In genomic region chr1:174466607-174467006, GRCh38 we compare ENCODE assay signal across 27 cellular contexts. TPM values are rescaled to one million over a fixed set of nuclear protein-coding genes. Genes with fewer than 3 reads are reported as not detected.
"Had no signal": no experiment of that assay in that cellular context is flagged by ENCODE, and none has a peak within 500 bp of the region (broad histone marks: within the 10 kb centered on the region; RNA-seq: fewer than 3 reads in every experiment).

No MANE protein-coding gene starts in this region.

- H3K9me3 Mint-ChIP-seq: activated CD8-positive, alpha-beta T cell treated with anti-CD3 and anti-CD28 coated beads for 36 hours; activated naive CD4-positive, alpha-beta T cell treated with anti-CD3 and anti-CD28 coated beads for 36 hours had no signal

- H3K27ac Mint-ChIP-seq: activated CD4-positive, alpha-beta T cell treated with anti-CD3 and anti-CD28 coated beads for 36 hours; activated CD8-positive, alpha-beta T cell treated with anti-CD3 and anti-CD28 coated beads for 36 hours; activated naive CD4-positive, alpha-beta T cell treated with anti-CD3 and anti-CD28 coated beads for 36 hours; activated naive CD8-positive, alpha-beta T cell treated with anti-CD3 and anti-CD28 coated beads for 36 hours; activated T-cell treated with anti-CD3 and anti-CD28 coated beads, Interleukin-2, amount 50 U/mL, for 24 hours; activated T-helper 1 cell treated with anti-CD3 and anti-CD28 coated beads, Interleukin-12 subunit alpha, Interleukin-12 subunit beta, Interleukin-2, Interleukin-4 antibody, amounts not matched to agents 30 ng/mL and 10 ng/mL and 1 ng/mL, durations not matched to agents 14 hours and 24 hours and 36 hours had no signal

- H3K4me3 ChIP-seq: colonic mucosa, Peyer's patch, SJCRH30 had no signal

- DNase-seq: activated CD4-positive, alpha-beta T cell treated with anti-CD3 and anti-CD28 coated beads for 36 hours; activated CD8-positive, alpha-beta memory T cell treated with anti-CD3 and anti-CD28 coated beads, Interleukin-2, amount 50 U/mL, for 48 hours; activated CD8-positive, alpha-beta T cell treated with anti-CD3 and anti-CD28 coated beads for 36 hours; activated effector memory CD4-positive, alpha-beta T cell treated with Interleukin-2 at 50 U/mL for 16 hours; activated naive CD4-positive, alpha-beta T cell treated with anti-CD3 and anti-CD28 coated beads for 36 hours; activated naive CD8-positive, alpha-beta T cell treated with anti-CD3 and anti-CD28 coated beads for 36 hours; activated T-cell treated with anti-CD3 and anti-CD28 coated beads, Interleukin-2, amount 50 U/mL, for 24 hours; anterior cingulate cortex; caudate nucleus; colonic mucosa; Karpas-422; NCI-H1048; NCI-H146; NCI-H187 treated with DMSO at 0.1 percent for 48 hours; NCI-H2081 treated with DMSO at 0.1 percent for 48 hours; NCI-H446; NCI-H524; Peyer's patch; Right ventricle myocardium superior; SJCRH30; SK-N-SH; T-helper 1 cell had no signal

- H3K27ac ChIP-seq: colonic mucosa, Peyer's patch, RWPE1, SJCRH30, VCaP had no signal

- H3K4me1 Mint-ChIP-seq: activated CD4-positive, alpha-beta T cell treated with anti-CD3 and anti-CD28 coated beads for 36 hours; activated naive CD8-positive, alpha-beta T cell treated with anti-CD3 and anti-CD28 coated beads for 36 hours had no signal

- H3K4me1 ChIP-seq: colonic mucosa, Peyer's patch, SJCRH30 had no signal

- H3K36me3 ChIP-seq: colonic mucosa, Peyer's patch, SJCRH30 had no signal

- H3K27me3 Mint-ChIP-seq: activated CD4-positive, alpha-beta T cell treated with anti-CD3 and anti-CD28 coated beads for 36 hours; activated CD8-positive, alpha-beta T cell treated with anti-CD3 and anti-CD28 coated beads for 36 hours; activated naive CD8-positive, alpha-beta T cell treated with anti-CD3 and anti-CD28 coated beads for 36 hours; activated T-cell treated with anti-CD3 and anti-CD28 coated beads, Interleukin-2, amount 50 U/mL, for 24 hours had no signal

- H3K27me3 ChIP-seq: colonic mucosa, Peyer's patch, SJCRH30 had no signal

- ATAC-seq: activated CD4-positive, alpha-beta T cell treated with anti-CD3 and anti-CD28 coated beads for 36 hours; activated CD8-positive, alpha-beta T cell treated with anti-CD3 and anti-CD28 coated beads for 36 hours had no signal

- H3K9me3 ChIP-seq: colonic mucosa, Peyer's patch, SJCRH30, SK-N-SH had no signal

- H3K9me2 ChIP-seq: SK-N-SH had no signal

- H3K4me2 ChIP-seq: SK-N-SH had no signal

- H3K4me3 Mint-ChIP-seq: activated CD4-positive, alpha-beta T cell treated with anti-CD3 and anti-CD28 coated beads for 36 hours; activated CD8-positive, alpha-beta T cell treated with anti-CD3 and anti-CD28 coated beads for 36 hours; activated naive CD4-positive, alpha-beta T cell treated with anti-CD3 and anti-CD28 coated beads for 36 hours; activated naive CD8-positive, alpha-beta T cell treated with anti-CD3 and anti-CD28 coated beads for 36 hours; activated T-cell treated with anti-CD3 and anti-CD28 coated beads, Interleukin-2, amount 50 U/mL, for 24 hours; activated T-helper 1 cell treated with anti-CD3 and anti-CD28 coated beads, Interleukin-12 subunit alpha, Interleukin-12 subunit beta, Interleukin-2, Interleukin-4 antibody, amounts not matched to agents 30 ng/mL and 10 ng/mL and 1 ng/mL, durations not matched to agents 14 hours and 24 hours and 36 hours had no signal

- H3K9ac ChIP-seq: SK-N-SH had no signal

RNA-seq across cellular contexts. Expression of gene GPR52, which starts 18.8 kb away (rescaled TPM):
- total RNA-seq: M059J had no signal
- polyA plus RNA-seq: adipose tissue had no signal
